Comparison of ENCODE assay signal across 9 cellular contexts in the genomic region with DNA sequence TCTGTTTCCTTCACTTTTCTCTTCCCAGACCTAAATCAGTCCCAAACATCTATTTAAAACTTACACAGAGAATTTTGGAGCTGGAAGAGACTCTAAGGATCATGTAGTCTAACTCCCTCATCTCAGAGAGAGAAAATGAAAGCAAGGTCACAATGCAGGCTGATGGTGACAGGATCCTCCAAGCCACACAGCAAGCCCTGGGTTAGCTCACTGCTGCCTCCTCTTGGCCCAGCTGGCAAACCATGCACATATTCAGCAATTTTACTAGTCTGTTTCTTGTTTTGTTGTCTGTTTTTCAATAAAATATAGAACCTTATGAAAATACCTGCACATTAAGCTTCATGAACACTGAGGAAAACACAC. TPM values are rescaled to one million over a fixed set of nuclear protein-coding genes. Genes with fewer than 3 reads are reported as not detected.
DNase-seq lines count a peak whose midpoint lies in the region; ATAC-seq, FAIRE-seq and TF ChIP-seq lines count a peak whose summit lies in the region.
"Had no signal": no experiment of that assay in that cellular context is flagged by ENCODE, and none has a peak within 500 bp of the region (broad histone marks: within the 10 kb centered on the region; RNA-seq: fewer than 3 reads in every experiment).

No MANE protein-coding gene starts in this region.

- no peak for DNase-seq in GM12891 (ENCODE audit: insufficient read length, low spot score)
- peak; percentile 25 for DNase-seq in HCEC 1CT
- peak; percentile 14 for DNase-seq in NCI-H1694 (lab: John Stamatoyannopoulos, UW)
- peak; percentile 94 for DNase-seq in activated CD8-positive, alpha-beta memory T cell treated with anti-CD3 and anti-CD28 coated beads, Interleukin-2, amount 10 ng/mL, durations not matched to agents 7 days and 5 days
- DNase-seq in fibroblast of villous mesenchyme (ENCODE audit: low read depth) = peak; percentile 5
- peak; percentile 55 to 76 (median 65) for DNase-seq in stimulated activated CD4-positive, alpha-beta T cell treated with anti-CD3 and anti-CD28 coated beads, Interleukin-1b, Interleukin-23, amount 100 ng/mL, for 24 hours (ENCODE audit: low read depth in 4 of 4, low spot score in 1 of 4)
- DNase-seq in middle frontal gyrus (ENCODE audit: extremely low spot score, low spot score) = no peak
- no peak for DNase-seq in NCI-H146 (lab: John Stamatoyannopoulos, UW)

- no peak for TF ChIP-seq POLR2A in GM12891 (IDR thresholded peaks at IDR 0.05; ENCODE audit: low read depth, low read length)

- peak; percentile 34 for TF ChIP-seq CTCF in fibroblast of villous mesenchyme (IDR thresholded peaks at IDR 0.05; ENCODE audit: insufficient read depth, low read depth, low read length)

- peak; percentile 95 for ATAC-seq in activated CD8-positive, alpha-beta memory T cell treated with anti-CD3 and anti-CD28 coated beads, Interleukin-2, amount 10 ng/mL, durations not matched to agents 7 days and 5 days
- ATAC-seq: body of pancreas had no signal

- H3K9me3 Mint-ChIP-seq in activated CD8-positive, alpha-beta memory T cell treated with anti-CD3 and anti-CD28 coated beads, Interleukin-2, amount 10 ng/mL, durations not matched to agents 7 days and 5 days (ENCODE audit: low read depth) = no peaks in the 10 kb centered on the region

- peaks cover 32% of the 10 kb centered on the region for H3K4me1 Mint-ChIP-seq in activated CD8-positive, alpha-beta memory T cell treated with anti-CD3 and anti-CD28 coated beads, Interleukin-2, amount 10 ng/mL, durations not matched to agents 7 days and 5 days

- H3K27me3 Mint-ChIP-seq in activated CD8-positive, alpha-beta memory T cell treated with anti-CD3 and anti-CD28 coated beads, Interleukin-2, amount 10 ng/mL, durations not matched to agents 7 days and 5 days = no peaks in the 10 kb centered on the region

- CTCF ChIA-PET in activated CD8-positive, alpha-beta memory T cell treated with anti-CD3 and anti-CD28 coated beads, Interleukin-2, amount 10 ng/mL, durations not matched to agents 7 days and 5 days (lab: Charles Lee) = interaction anchor here (0.7 to 11.4 kb wide), 34 partner anchors 9 to 317 kb away, joined by 3 to 292 read pairs (median 5); a partner anchor contains a TSS

- H3K36me3 Mint-ChIP-seq in activated CD8-positive, alpha-beta memory T cell treated with anti-CD3 and anti-CD28 coated beads, Interleukin-2, amount 10 ng/mL, durations not matched to agents 7 days and 5 days = peaks cover 2% of the 10 kb centered on the region

- no peak overlapping the region for H3K4me3 ChIP-seq in fibroblast of villous mesenchyme (ENCODE audit: low read depth, low read length)
- H3K4me3 ChIP-seq: body of pancreas had no signal

- H3K27ac Mint-ChIP-seq in activated CD8-positive, alpha-beta memory T cell treated with anti-CD3 and anti-CD28 coated beads, Interleukin-2, amount 10 ng/mL, durations not matched to agents 7 days and 5 days = peak overlapping the region; percentile 91

- peak; percentile 99 for FAIRE-seq in GM12891 (lab: Jason Lieb, UNC)

- peak overlapping the region; percentile 78 for H3K4me3 Mint-ChIP-seq in activated CD8-positive, alpha-beta memory T cell treated with anti-CD3 and anti-CD28 coated beads, Interleukin-2, amount 10 ng/mL, durations not matched to agents 7 days and 5 days

TF ChIP-seq in GM12891, 5 proteins besides CTCF, POLR2A, EP300 and RAD21:
- TF ChIP-seq POU2F2 (IDR thresholded peaks at IDR 0.05; ENCODE audit: low read depth, low read length) (peak; percentile 55; the same call in 1 of the 2 replicates), PAX5 (IDR thresholded peaks at IDR 0.05; ENCODE audit: insufficient read depth, low read length, severe bottlenecking) (no peak)

RNA-seq across cellular contexts. Expression of a gene that starts 27.7 kb away (rescaled TPM):
- polyA plus RNA-seq in GM12891 (2012; ENCODE audit: low read depth, missing spikeins) = 9.2 TPM
- 1 to 10 TPM; 1.3 to 8.0 TPM for total RNA-seq in activated CD8-positive, alpha-beta memory T cell treated with anti-CD3 and anti-CD28 coated beads, Interleukin-2, amount 10 ng/mL, durations not matched to agents 7 days and 5 days
- under 0.01 TPM in 1 of 2 replicates, not detected in the other for total RNA-seq in fibroblast of villous mesenchyme

RNA-seq across cellular contexts. Expression of a gene that starts 29.2 kb away (rescaled TPM):
- 123 TPM for polyA plus RNA-seq in GM12891 (2012; ENCODE audit: low read depth, missing spikeins)
- total RNA-seq in activated CD8-positive, alpha-beta memory T cell treated with anti-CD3 and anti-CD28 coated beads, Interleukin-2, amount 10 ng/mL, durations not matched to agents 7 days and 5 days = 100 to 1,000 TPM; 107 to 126 TPM
- not detected in 2 replicates for total RNA-seq in fibroblast of villous mesenchyme

RNA-seq across cellular contexts. Expression of a gene that starts 56.7 kb away (rescaled TPM):
- polyA plus RNA-seq in GM12891 (2012; ENCODE audit: low read depth, missing spikeins) = 614 TPM
- total RNA-seq in activated CD8-positive, alpha-beta memory T cell treated with anti-CD3 and anti-CD28 coated beads, Interleukin-2, amount 10 ng/mL, durations not matched to agents 7 days and 5 days = 100 to 1,000 TPM; 304 to 332 TPM
- not detected in 2 replicates for total RNA-seq in fibroblast of villous mesenchyme

Comparison
In these comparisons a context has a peak if more than half of its experiments do, and no peak if none do; other contexts are left out.
1. DNase-seq: peak in HCEC 1CT (single experiment), NCI-H1694 (single experiment), activated CD8-positive, alpha-beta memory T cell treated with anti-CD3 and anti-CD28 coated beads, Interleukin-2, amount 10 ng/mL, durations not matched to agents 7 days and 5 days (single experiment), fibroblast of villous mesenchyme (single experiment) and stimulated activated CD4-positive, alpha-beta T cell treated with anti-CD3 and anti-CD28 coated beads, Interleukin-1b, Interleukin-23, amount 100 ng/mL, for 24 hours (4 of 4); none in GM12891 (single experiment), middle frontal gyrus (single experiment) and NCI-H146 (single experiment).
2. RNA of a gene that starts 29.2 kb away (total RNA-seq): 107 to 126 TPM in activated CD8-positive, alpha-beta memory T cell treated with anti-CD3 and anti-CD28 coated beads, Interleukin-2, amount 10 ng/mL, durations not matched to agents 7 days and 5 days; not detected in fibroblast of villous mesenchyme; every median in the first group is over 100 times any median in the second.
3. RNA of a gene that starts 56.7 kb away (total RNA-seq): 304 to 332 TPM in activated CD8-positive, alpha-beta memory T cell treated with anti-CD3 and anti-CD28 coated beads, Interleukin-2, amount 10 ng/mL, durations not matched to agents 7 days and 5 days; not detected in fibroblast of villous mesenchyme; every median in the first group is over 100 times any median in the second.